ENCODE assay signal across 8 cellular contexts in genomic region chr13:87678353-87678752, GRCh38. TPM values are rescaled to one million over a fixed set of nuclear protein-coding genes. Genes with fewer than 3 reads are reported as not detected.
DNase-seq lines count a peak whose midpoint lies in the region; ATAC-seq and TF ChIP-seq lines count a peak whose summit lies in the region.
"Had no signal": no experiment of that assay in that cellular context is flagged by ENCODE, and none has a peak within 500 bp of the region (broad histone marks: within the 10 kb centered on the region; RNA-seq: fewer than 3 reads in every experiment).

No MANE protein-coding gene starts in this region.

- H2AFZ ChIP-seq in H9 (ENCODE audit: low read length), result no peak overlapping the region

- H3K14ac ChIP-seq in H9 (ENCODE audit: insufficient read depth, low read length), result no peak overlapping the region

- no peak overlapping the region for H3K27ac Mint-ChIP-seq in H9
- H3K27ac Mint-ChIP-seq: activated CD4-positive, alpha-beta memory T cell treated with anti-CD3 and anti-CD28 coated beads, Interleukin-2, amount 10 ng/mL, durations not matched to agents 7 days and 5 days had no signal

- H2BK5ac ChIP-seq in H9 (ENCODE audit: insufficient read length, low read length), result no peak overlapping the region

- peaks cover 26% of the 10 kb centered on the region for H3K23me2 ChIP-seq in H9 (ENCODE audit: insufficient read length, low read depth, low read length, poor library complexity, severe bottlenecking)

- no peak overlapping the region for H3K23ac ChIP-seq in H9 (ENCODE audit: insufficient read length, low read depth, low read length)

- no peaks in the 10 kb centered on the region for H3K36me3 ChIP-seq in rectal smooth muscle tissue (ENCODE audit: control insufficient read depth, insufficient read depth, low read length)

- H3K27me3 ChIP-seq in H9 (ENCODE audit: insufficient read depth, low read length), result peaks cover 49% of the 10 kb centered on the region
- no peaks in the 10 kb centered on the region for H3K27me3 ChIP-seq in right cardiac atrium (ENCODE audit: control insufficient read depth, insufficient read depth)
- H3K27me3 ChIP-seq in rectal smooth muscle tissue (ENCODE audit: control insufficient read depth, insufficient read depth, low read length), result peaks cover 14% of the 10 kb centered on the region

- H3K18ac ChIP-seq in H9 (ENCODE audit: insufficient read length, low read depth, low read length), result no peak overlapping the region

- no peak overlapping the region for H2BK120ac ChIP-seq in H9 (ENCODE audit: low read depth, low read length, poor library complexity, severe bottlenecking)

- H3K27ac ChIP-seq in H9 (ENCODE audit: insufficient read length, low read depth, low read length), result no peak overlapping the region
- no peak overlapping the region for H3K27ac ChIP-seq in right cardiac atrium (ENCODE audit: low read length)
- no peak overlapping the region for H3K27ac ChIP-seq in rectal smooth muscle tissue (ENCODE audit: low read depth, low read length)

- DNase-seq in H9 (no peak), right cardiac atrium (no peak), GOT3 (lab: John Stamatoyannopoulos, UW) (no peak), SKM-1 (lab: John Stamatoyannopoulos, UW; ENCODE audit: unreplicated experiment) (no peak)
- DNase-seq: activated CD4-positive, alpha-beta memory T cell treated with anti-CD3 and anti-CD28 coated beads, Interleukin-2, amount 10 ng/mL, durations not matched to agents 7 days and 5 days had no signal

- ATAC-seq in SK-N-SH treated with all-trans-retinoic acid at 6 μM for 48 hours (peak; percentile 25), right cardiac atrium (no peak), HG02870 (IDR thresholded peaks at IDR 0.05; ENCODE audit: unreplicated experiment) (no peak)

- H2BK12ac ChIP-seq in H9 (ENCODE audit: insufficient read length, low read depth, low read length), result no peak overlapping the region

- H3K9me3 ChIP-seq in H9 (ENCODE audit: control insufficient read depth, low read depth, low read length) (no peaks in the 10 kb centered on the region), right cardiac atrium (ENCODE audit: control insufficient read depth, low read length) (no peaks in the 10 kb centered on the region)

- TF ChIP-seq CTCF in H9 (conservative IDR thresholded peaks at IDR 0.05), result no peak

- no peak overlapping the region for H2BK15ac ChIP-seq in H9 (ENCODE audit: low read depth, low read length)

- H3K9me3 Mint-ChIP-seq in H9, result peaks cover 4 to 5% of the 10 kb centered on the region in 2 experiments; a peak in 4 of 5 replicates
- H3K9me3 Mint-ChIP-seq: activated CD4-positive, alpha-beta memory T cell treated with anti-CD3 and anti-CD28 coated beads, Interleukin-2, amount 10 ng/mL, durations not matched to agents 7 days and 5 days had no signal

- no peak overlapping the region for H4K91ac ChIP-seq in H9 (ENCODE audit: insufficient read length, low read depth, low read length)

- H3K4me1 ChIP-seq in H9 (ENCODE audit: insufficient read depth, low read length) (peaks cover 6% of the 10 kb centered on the region), right cardiac atrium (ENCODE audit: control insufficient read depth, insufficient read depth, low read length) (peaks cover 3% of the 10 kb centered on the region), rectal smooth muscle tissue (ENCODE audit: control insufficient read depth, insufficient read depth, low read length) (peaks cover 3% of the 10 kb centered on the region)

- peaks cover 0 to 17% (median 0%) of the 10 kb centered on the region in 3 experiments; a peak in 3 of 7 replicates for H3K36me3 Mint-ChIP-seq in H9 (ENCODE audit: insufficient read depth in 1 of 3, low read depth in 3 of 3)

- no peak overlapping the region for H3K56ac ChIP-seq in H9 (ENCODE audit: insufficient read length, low read depth, low read length)

- intact Hi-C loops in right cardiac atrium (cut with DNase I), result no loop called here

- H3K4me3 ChIP-seq in right cardiac atrium (ENCODE audit: low read length) (peak overlapping the region; percentile 52), rectal smooth muscle tissue (ENCODE audit: low read length) (peak overlapping the region; percentile 58)

- H3K4me2 ChIP-seq in H9 (ENCODE audit: insufficient read depth, insufficient read length, low read length), result peak overlapping the region; percentile 97

- H4K8ac ChIP-seq in H9 (replicated peaks; ENCODE audit: insufficient read length, low read depth, low read length), result no peak overlapping the region

- no peaks in the 10 kb centered on the region for H3K79me1 ChIP-seq in H9 (ENCODE audit: insufficient read depth, low read depth, low read length, poor library complexity, severe bottlenecking)

- WGBS in H9 (ENCODE audit: extremely low coverage, insufficient read length, low lambda C conversion rate), result no CpG with 5 or more reads among the region's 9 CpGs
- 26% methylated on average over 9 of the region's 9 CpGs for WGBS in right cardiac atrium

- no peak overlapping the region for H2AK5ac ChIP-seq in H9 (ENCODE audit: insufficient read length, low read length)

- H3K27me3 Mint-ChIP-seq in H9 (ENCODE audit: low read depth), result peaks cover 78% of the 10 kb centered on the region

- peak overlapping the region; percentile 64 to 80 for H3K4me3 Mint-ChIP-seq in H9

- H3K4me1 Mint-ChIP-seq in H9, result peaks cover 24 to 47% of the 10 kb centered on the region in 2 experiments

- no peak overlapping the region for H2BK20ac ChIP-seq in H9 (ENCODE audit: low read depth, low read length, poor library complexity, severe bottlenecking)

- no peaks in the 10 kb centered on the region for H3K79me2 ChIP-seq in H9 (ENCODE audit: insufficient read depth, low read length)

- no peak overlapping the region for H4K5ac ChIP-seq in H9 (ENCODE audit: insufficient read length, low read depth, low read length)

- H3K9ac ChIP-seq in H9 (ENCODE audit: extremely low read depth, insufficient read length, low read length) (no peak overlapping the region), rectal smooth muscle tissue (ENCODE audit: low read length) (no peak overlapping the region)

- no peak overlapping the region for H3T11ph ChIP-seq in H9 (ENCODE audit: low read length)

- H4K20me1 ChIP-seq in H9 (ENCODE audit: control insufficient read depth, insufficient read depth, insufficient read length), result no peaks in the 10 kb centered on the region

- no peak overlapping the region for H3K4ac ChIP-seq in H9 (ENCODE audit: low read depth, low read length)

TF ChIP-seq in SK-N-SH treated with all-trans-retinoic acid at 6 μM for 48 hours, 23 proteins besides CTCF, POLR2A, EP300 and RAD21 (continues in another document):
- TF ChIP-seq GLIS3 (CRISPR knock-in tag; IDR thresholded peaks at IDR 0.05) (no peak), ZFP30 (CRISPR knock-in tag; IDR thresholded peaks at IDR 0.05) (no peak), BACH2 (CRISPR knock-in tag; IDR thresholded peaks at IDR 0.05; ENCODE audit: borderline replicate concordance) (no peak), RARB (CRISPR knock-in tag; IDR thresholded peaks at IDR 0.05) (no peak), CSRNP3 (CRISPR knock-in tag; IDR thresholded peaks at IDR 0.05) (no peak), PPARA (CRISPR knock-in tag; IDR thresholded peaks at IDR 0.05; ENCODE audit: borderline replicate concordance) (no peak)
- TF ChIP-seq, protein P1, sequence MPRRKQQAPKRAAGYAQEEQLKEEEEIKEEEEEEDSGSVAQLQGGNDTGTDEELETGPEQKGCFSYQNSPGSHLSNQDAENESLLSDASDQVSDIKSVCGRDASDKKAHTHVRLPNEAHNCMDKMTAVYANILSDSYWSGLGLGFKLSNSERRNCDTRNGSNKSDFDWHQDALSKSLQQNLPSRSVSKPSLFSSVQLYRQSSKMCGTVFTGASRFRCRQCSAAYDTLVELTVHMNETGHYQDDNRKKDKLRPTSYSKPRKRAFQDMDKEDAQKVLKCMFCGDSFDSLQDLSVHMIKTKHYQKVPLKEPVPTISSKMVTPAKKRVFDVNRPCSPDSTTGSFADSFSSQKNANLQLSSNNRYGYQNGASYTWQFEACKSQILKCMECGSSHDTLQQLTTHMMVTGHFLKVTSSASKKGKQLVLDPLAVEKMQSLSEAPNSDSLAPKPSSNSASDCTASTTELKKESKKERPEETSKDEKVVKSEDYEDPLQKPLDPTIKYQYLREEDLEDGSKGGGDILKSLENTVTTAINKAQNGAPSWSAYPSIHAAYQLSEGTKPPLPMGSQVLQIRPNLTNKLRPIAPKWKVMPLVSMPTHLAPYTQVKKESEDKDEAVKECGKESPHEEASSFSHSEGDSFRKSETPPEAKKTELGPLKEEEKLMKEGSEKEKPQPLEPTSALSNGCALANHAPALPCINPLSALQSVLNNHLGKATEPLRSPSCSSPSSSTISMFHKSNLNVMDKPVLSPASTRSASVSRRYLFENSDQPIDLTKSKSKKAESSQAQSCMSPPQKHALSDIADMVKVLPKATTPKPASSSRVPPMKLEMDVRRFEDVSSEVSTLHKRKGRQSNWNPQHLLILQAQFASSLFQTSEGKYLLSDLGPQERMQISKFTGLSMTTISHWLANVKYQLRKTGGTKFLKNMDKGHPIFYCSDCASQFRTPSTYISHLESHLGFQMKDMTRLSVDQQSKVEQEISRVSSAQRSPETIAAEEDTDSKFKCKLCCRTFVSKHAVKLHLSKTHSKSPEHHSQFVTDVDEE (CRISPR knock-in tag; IDR thresholded peaks at IDR 0.05), result no peak

RNA-seq across cellular contexts. Expression of gene SLITRK5, which starts 7.2 kb away (rescaled TPM):
- total RNA-seq in H9 (2021), result 0.09 TPM in 2 replicates
- under 1 TPM; 0.06 to 0.12 (median 0.10) TPM for total RNA-seq in right cardiac atrium
- 0.09 TPM for polyA plus RNA-seq in right cardiac atrium
